In the genomic region with DNA sequence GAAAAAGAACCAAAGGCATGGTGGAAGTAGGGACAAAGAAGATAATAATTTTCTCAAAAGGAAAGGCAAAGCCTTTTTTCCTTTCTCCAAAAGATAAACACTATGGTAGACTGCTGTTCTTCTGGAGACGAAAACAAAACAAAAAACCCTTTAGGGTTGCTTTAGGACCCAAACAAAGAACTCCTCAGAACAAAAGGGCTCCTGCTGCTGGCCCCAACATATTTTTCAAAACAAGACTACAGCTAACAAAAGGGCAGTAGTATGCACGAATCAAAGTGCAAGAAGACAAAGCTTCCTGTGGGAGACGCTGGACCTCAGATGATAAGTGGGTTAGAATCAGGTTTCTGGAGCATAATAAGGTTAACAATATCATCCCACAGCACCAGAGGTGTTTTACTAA, we compare ENCODE assay signal across 17 cellular contexts. TPM values are rescaled to one million over a fixed set of nuclear protein-coding genes. Genes with fewer than 3 reads are reported as not detected.
"Had no signal": no experiment of that assay in that cellular context is flagged by ENCODE, and none has a peak within 500 bp of the region (broad histone marks: within the 10 kb centered on the region; RNA-seq: fewer than 3 reads in every experiment).

No MANE protein-coding gene starts in this region.

- H3K9me3 Mint-ChIP-seq: activated naive CD8-positive, alpha-beta T cell treated with anti-CD3 and anti-CD28 coated beads, Interleukin-2, amount 50 U/mL, for 24 hours; immature natural killer cell had no signal

- H3K4me3 Mint-ChIP-seq: activated naive CD8-positive, alpha-beta T cell treated with anti-CD3 and anti-CD28 coated beads, Interleukin-2, amount 50 U/mL, for 24 hours; immature natural killer cell had no signal

- H3K27me3 ChIP-seq: ascending aorta, breast epithelium, pancreas, stomach had no signal

- H3K36me3 ChIP-seq: breast epithelium had no signal

- DNase-seq: activated CD4-positive, CD25-positive, alpha-beta regulatory T cell treated with anti-CD3 and anti-CD28 coated beads, Interleukin-2, amount 50 U/mL, for 72 hours; activated naive CD4-positive, alpha-beta T cell treated with Interleukin-2 at 50 U/mL for 16 hours; activated naive CD8-positive, alpha-beta T cell treated with anti-CD3 and anti-CD28 coated beads, Interleukin-2, amount 50 U/mL, for 24 hours; hippocampal formation; immature natural killer cell; left colon; lower lobe of right lung; midbrain; pancreas; stimulated activated CD4-positive, alpha-beta T cell treated with anti-CD3 and anti-CD28 coated beads, Interleukin-1b, Interleukin-23, amount 100 ng/mL, for 48 hours; stomach had no signal

- H3K27ac Mint-ChIP-seq: activated naive CD8-positive, alpha-beta T cell treated with anti-CD3 and anti-CD28 coated beads, Interleukin-2, amount 50 U/mL, for 24 hours had no signal

- H3K9me3 ChIP-seq: ascending aorta, breast epithelium, lower lobe of right lung, pancreas, stomach had no signal

- H3K27ac ChIP-seq: ascending aorta, breast epithelium, lower lobe of right lung, pancreas, stomach had no signal

- H3K27me3 Mint-ChIP-seq: activated naive CD8-positive, alpha-beta T cell treated with anti-CD3 and anti-CD28 coated beads, Interleukin-2, amount 50 U/mL, for 24 hours had no signal

- FAIRE-seq: endometrium, pancreas, urothelium cell line had no signal

- H3K4me1 Mint-ChIP-seq: activated naive CD8-positive, alpha-beta T cell treated with anti-CD3 and anti-CD28 coated beads, Interleukin-2, amount 50 U/mL, for 24 hours had no signal

- H3K4me1 ChIP-seq: ascending aorta, breast epithelium, lower lobe of right lung, pancreas had no signal

- H3K4me3 ChIP-seq: ascending aorta, breast epithelium, lower lobe of right lung, pancreas, stomach had no signal

RNA-seq across cellular contexts. Expression of gene SLC12A5, which starts 45.0 kb away (rescaled TPM):
- total RNA-seq: activated CD8-positive, alpha-beta memory T cell treated with anti-CD3 and anti-CD28 coated beads for 36 hours; ascending aorta; esophagus mucosa had no signal
